In genomic region chr1:26289158-26290059, GRCh38 we compare ENCODE assay signal across 8 cellular contexts. TPM values are rescaled to one million over a fixed set of nuclear protein-coding genes. Genes with fewer than 3 reads are reported as not detected.
DNase-seq lines count a peak whose midpoint lies in the region; ATAC-seq, FAIRE-seq and TF ChIP-seq lines count a peak whose summit lies in the region.

No MANE protein-coding gene starts in this region.

- H3K36me3 ChIP-seq in Peyer's patch (no peaks in the 10 kb centered on the region), esophagus (ENCODE audit: control insufficient read depth in 2 of 2, insufficient read depth in 2 of 2, low read length in 1 of 2) (no peaks in the 10 kb centered on the region), mesendoderm (ENCODE audit: control insufficient read depth, insufficient read depth, low read length) (no peaks in the 10 kb centered on the region)

- no peak overlapping the region for H3K23ac ChIP-seq in mesendoderm (ENCODE audit: low read length)

- peak overlapping the region; percentile 95 for H3K27ac Mint-ChIP-seq in CD4-positive, alpha-beta T cell
- H3K27ac Mint-ChIP-seq in Calu3 (ENCODE audit: unreplicated experiment): no peak overlapping the region

- H2BK120ac ChIP-seq in mesendoderm (ENCODE audit: low read depth, low read length): no peak overlapping the region

- H2AK5ac ChIP-seq in mesendoderm (ENCODE audit: low read length): no peak overlapping the region

- no peaks in the 10 kb centered on the region for H3K27me3 ChIP-seq in CD4-positive, alpha-beta T cell (ENCODE audit: control insufficient read depth, insufficient read depth, low read length)
- no peaks in the 10 kb centered on the region for H3K27me3 ChIP-seq in Peyer's patch
- no peaks in the 10 kb centered on the region for H3K27me3 ChIP-seq in esophagus (ENCODE audit: control insufficient read depth in 1 of 2, insufficient read depth in 2 of 2, low read length in 2 of 2)
- no peaks in the 10 kb centered on the region for H3K27me3 ChIP-seq in mesendoderm (ENCODE audit: insufficient read depth, low read length, poor library complexity)

- no peaks in the 10 kb centered on the region for H3K79me1 ChIP-seq in mesendoderm (ENCODE audit: low read length)

- H4K8ac ChIP-seq in mesendoderm (ENCODE audit: low read depth, low read length): no peak overlapping the region

- no peak overlapping the region for H2BK5ac ChIP-seq in mesendoderm (ENCODE audit: low read length)

- WGBS in esophagus, 2 donors: 75 to 80% methylated on average over 21 of the region's 21 CpGs
- WGBS in mesendoderm (ENCODE audit: extremely low coverage, insufficient coverage, low lambda C conversion rate): no CpG with 5 or more reads among the region's 21 CpGs

- no peak overlapping the region for H2BK15ac ChIP-seq in mesendoderm (replicated peaks; ENCODE audit: low read depth)

- no peaks in the 10 kb centered on the region for H3K79me2 ChIP-seq in mesendoderm (ENCODE audit: control insufficient read depth, insufficient read depth, low read length)

- FAIRE-seq in H54 (lab: Jason Lieb, UNC): no peak

- H3K27ac ChIP-seq in CD4-positive, alpha-beta T cell (ENCODE audit: low read depth, low read length): peak overlapping the region; percentile 94
- H3K27ac ChIP-seq in Peyer's patch (peak overlapping the region; percentile 73 to 91 (median 85)), esophagus (ENCODE audit: low read depth in 2 of 2, low read length in 1 of 2) (peak overlapping the region; percentile 35 to 53), mesendoderm (ENCODE audit: low read depth, low read length) (no peak overlapping the region)

- H3K4me1 ChIP-seq in Peyer's patch (peaks cover 0 to 79% (median 67%) of the 10 kb centered on the region in 4 donors), esophagus (ENCODE audit: control insufficient read depth in 2 of 2, insufficient read depth in 2 of 2, low read length in 1 of 2) (peaks cover 0 to 14% of the 10 kb centered on the region in 2 donors), mesendoderm (ENCODE audit: control insufficient read depth, low read depth, low read length) (peaks cover 8% of the 10 kb centered on the region)

- TF ChIP-seq POLR2A in Peyer's patch (IDR thresholded peaks at IDR 0.05) (no peak), H54 (IDR thresholded peaks at IDR 0.05; ENCODE audit: low read depth, low read length) (no peak)

- no peak for TF ChIP-seq CTCF in CD4-positive, alpha-beta T cell (IDR thresholded peaks at IDR 0.05)
- TF ChIP-seq CTCF in Peyer's patch (IDR thresholded peaks at IDR 0.05) (no peak), Calu3 (IDR thresholded peaks at IDR 0.05; ENCODE audit: unreplicated experiment) (no peak)

- H3K4me3 ChIP-seq in Peyer's patch (no peak overlapping the region), esophagus (ENCODE audit: low read depth in 1 of 2, low read length in 2 of 2) (no peak overlapping the region), mesendoderm (ENCODE audit: low read length) (no peak overlapping the region)

- peaks cover 82% of the 10 kb centered on the region for H3K4me1 Mint-ChIP-seq in CD4-positive, alpha-beta T cell (ENCODE audit: low read depth)
- H3K4me1 Mint-ChIP-seq in Calu3 (ENCODE audit: low read depth, unreplicated experiment): peaks cover 9% of the 10 kb centered on the region

- no peak overlapping the region for H4K5ac ChIP-seq in mesendoderm (ENCODE audit: low read length)

- H3K9me3 Mint-ChIP-seq in CD4-positive, alpha-beta T cell: no peaks in the 10 kb centered on the region
- H3K9me3 Mint-ChIP-seq in Calu3 (ENCODE audit: low read depth, unreplicated experiment): no peaks in the 10 kb centered on the region

- H3K9me3 ChIP-seq in CD4-positive, alpha-beta T cell (ENCODE audit: control insufficient read depth, low read length): no peaks in the 10 kb centered on the region
- H3K9me3 ChIP-seq in Peyer's patch (no peaks in the 10 kb centered on the region), esophagus (ENCODE audit: control insufficient read depth in 2 of 2, insufficient read depth in 1 of 2, low read depth in 1 of 2, low read length in 1 of 2) (no peaks in the 10 kb centered on the region)

- intact Hi-C loops in CD4-positive, alpha-beta T cell (cut with DNase I, micrococcal nuclease): loop anchor here (1.0 to 5.0 kb wide), 2 partner anchors 14 to 68 kb away; no protein-coding TSS in a partner anchor
- intact Hi-C loops in Calu3 (cut with micrococcal nuclease; ENCODE audit: unreplicated experiment): no loop called here

- POLR2A ChIA-PET in CD4-positive, alpha-beta T cell (lab: Charles Lee): interaction anchor here (0.5 to 20.7 kb wide), 15 partner anchors 8 to 1540 kb away, joined by 3 to 977 read pairs (median 6); partner anchors contain the start of genes CD52, DHDDS, HMGN2 and SH3BGRL3

- peaks cover 6% of the 10 kb centered on the region for H3K36me3 Mint-ChIP-seq in CD4-positive, alpha-beta T cell (ENCODE audit: low read depth)
- peaks cover 11% of the 10 kb centered on the region for H3K36me3 Mint-ChIP-seq in Calu3 (ENCODE audit: insufficient read depth, unreplicated experiment)

- H3K9ac ChIP-seq in mesendoderm (ENCODE audit: low read length): no peak overlapping the region

- no peak overlapping the region for H3K4me2 ChIP-seq in mesendoderm (ENCODE audit: low read length)

- no peak overlapping the region for H3K4ac ChIP-seq in mesendoderm (ENCODE audit: low read depth, low read length)

- CTCF ChIA-PET in CD4-positive, alpha-beta T cell (lab: Charles Lee): interaction anchor here (0.6 to 8.8 kb wide), 13 partner anchors 10 to 128 kb away, joined by 3 to 223 read pairs (median 6); partner anchors contain the start of genes CD52, CEP85, SH3BGRL3 and UBXN11
- CTCF ChIA-PET in Calu3 (lab: Charles Lee): interaction anchor here (0.6 kb wide), 1 partner anchor 68 kb away, joined by 3 read pairs; no protein-coding TSS in a partner anchor

- DNase-seq in CD4-positive, alpha-beta T cell: peak in 4 of 10 experiments; percentile 22 to 43 (median 30)
- peak in 2 of 3 donors; percentile 92 to 93 for DNase-seq in Peyer's patch
- DNase-seq in stimulated activated naive CD8-positive, alpha-beta T cell treated with anti-CD3 and anti-CD28 coated beads, Interleukin-15, Interleukin-2, amounts not matched to agents 100 U/mL and 50 U/mL, for 24 hours: peak; percentile 64
- no peak for DNase-seq in Calu3
- no peak for DNase-seq in H54 (ENCODE audit: insufficient read length, low spot score)
- no peak for DNase-seq in mesendoderm

- BruUV-seq in Calu3 (replicated peaks; lab: Mats Ljungman, UMichigan): no TSS peak

- no peak overlapping the region for H3K56ac ChIP-seq in mesendoderm (ENCODE audit: low read length)

- no peaks in the 10 kb centered on the region for H3K27me3 Mint-ChIP-seq in CD4-positive, alpha-beta T cell
- H3K27me3 Mint-ChIP-seq in Calu3 (ENCODE audit: unreplicated experiment): no peaks in the 10 kb centered on the region

- H3K4me3 Mint-ChIP-seq in CD4-positive, alpha-beta T cell: peak overlapping the region; percentile 60
- H3K4me3 Mint-ChIP-seq in Calu3 (ENCODE audit: low read depth, unreplicated experiment): no peak overlapping the region

- no peak for ATAC-seq in CD4-positive, alpha-beta T cell (ENCODE audit: poor library complexity)
- peak; percentile 37 for ATAC-seq in GM19397 (IDR thresholded peaks at IDR 0.05; ENCODE audit: unreplicated experiment)
- ATAC-seq in stimulated activated naive CD8-positive, alpha-beta T cell treated with anti-CD3 and anti-CD28 coated beads, Interleukin-15, Interleukin-2, amounts not matched to agents 100 U/mL and 50 U/mL, for 24 hours: peak; percentile 15

- H3K18ac ChIP-seq in mesendoderm (ENCODE audit: low read length): no peak overlapping the region

RNA-seq across cellular contexts. Expression of gene SH3BGRL3, which starts 9.5 kb away (rescaled TPM):
- 100 to 1,000 TPM; 178 to 193 TPM for total RNA-seq in CD4-positive, alpha-beta T cell
- total RNA-seq in Peyer's patch: 10 to 100 TPM; 62.7 to 91.8 (median 89.6) TPM
- polyA plus RNA-seq in esophagus: 100 to 1,000 TPM; 170 to 299 TPM
- 74.6 and 107 TPM in 2 replicates for total RNA-seq in Calu3 (2022)
- 80.4 TPM for polyA plus RNA-seq in mesendoderm (2013, experiment 1 of 2)
- 79.4 TPM for polyA plus RNA-seq in mesendoderm (2013, experiment 2 of 2)

RNA-seq across cellular contexts. Expression of gene UBXN11, which starts 17.0 kb away (rescaled TPM):
- total RNA-seq in CD4-positive, alpha-beta T cell: 10 to 100 TPM; 39.3 to 42.3 TPM
- total RNA-seq in Peyer's patch: 10 to 100 TPM in 3 of 4 donors, 1 to 10 TPM in 1; 3.9 to 68.5 (median 18.2) TPM
- polyA plus RNA-seq in esophagus: 10 to 100 TPM; 10.1 to 16.0 TPM
- total RNA-seq in Calu3 (2022): 24.0 and 32.0 TPM in 2 replicates
- polyA plus RNA-seq in mesendoderm (2013, experiment 1 of 2): 6.0 TPM
- polyA plus RNA-seq in mesendoderm (2013, experiment 2 of 2): 6.4 TPM

RNA-seq across cellular contexts. Expression of gene CD52, which starts 28.3 kb away (rescaled TPM):
- 100 to 1,000 TPM; 582 to 608 TPM for total RNA-seq in CD4-positive, alpha-beta T cell
- total RNA-seq in Peyer's patch (100 to 1,000 TPM in 1 of 4 donors, 10 to 100 TPM in 1, 1 to 10 TPM in 2; 4.7 to 135 (median 13.6) TPM), Calu3 (2022) (not detected in 2 replicates)
- 10 to 100 TPM; 17.0 to 20.6 TPM for polyA plus RNA-seq in esophagus
- 6.4 TPM for polyA plus RNA-seq in mesendoderm (2013, experiment 1 of 2)
- 5.3 TPM for polyA plus RNA-seq in mesendoderm (2013, experiment 2 of 2)

RNA-seq across cellular contexts. Expression of gene CEP85, which starts 55.4 kb away (rescaled TPM):
- 1 to 10 TPM; 7.6 to 8.4 TPM for total RNA-seq in CD4-positive, alpha-beta T cell
- total RNA-seq in Peyer's patch (10 to 100 TPM; 11.0 to 32.2 (median 12.9) TPM), Calu3 (2022) (19.9 and 24.6 TPM in 2 replicates)
- 1 to 10 TPM; 5.3 to 5.9 TPM for polyA plus RNA-seq in esophagus
- polyA plus RNA-seq in mesendoderm (2013, experiment 1 of 2): 20.0 TPM
- polyA plus RNA-seq in mesendoderm (2013, experiment 2 of 2): 19.8 TPM

Comparison
In these comparisons a context has a peak if more than half of its experiments do, and no peak if none do; other contexts are left out.
1. DNase-seq: peak in Peyer's patch (2 of 3) and stimulated activated naive CD8-positive, alpha-beta T cell treated with anti-CD3 and anti-CD28 coated beads, Interleukin-15, Interleukin-2, amounts not matched to agents 100 U/mL and 50 U/mL, for 24 hours (single experiment); none in Calu3 (single experiment), H54 (single experiment) and mesendoderm (single experiment).